In the genomic region with DNA sequence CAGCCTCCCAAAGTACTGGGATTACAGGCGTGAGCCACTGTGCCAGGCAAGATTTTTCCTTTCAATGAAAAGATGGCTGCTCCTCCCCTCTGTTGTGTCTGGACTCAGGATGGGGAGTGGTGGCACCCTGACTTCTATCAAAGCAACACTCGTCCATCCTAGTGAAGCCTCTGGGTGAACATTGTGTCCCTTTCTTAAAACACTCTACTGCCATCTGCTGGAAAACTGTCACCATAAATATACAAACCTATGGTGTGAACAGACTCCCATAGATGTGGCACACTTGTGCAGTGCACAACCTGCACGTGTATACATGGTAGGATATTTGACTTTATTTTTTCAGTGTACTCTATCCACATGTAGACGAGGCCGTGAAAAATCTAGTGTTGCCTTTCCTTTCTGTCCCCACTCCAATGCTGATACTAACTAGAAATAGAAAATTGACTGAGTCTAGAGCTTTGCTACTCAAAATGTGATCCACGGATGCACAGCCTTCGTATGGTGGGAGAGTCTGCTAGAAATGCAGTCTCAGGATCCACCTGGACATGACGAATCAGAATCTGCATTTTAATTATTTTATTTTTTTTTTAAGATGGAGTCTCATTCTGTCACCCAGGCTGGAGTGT, we compare ENCODE assay signal across 1 cellular context.
A peak's percentile ranks its signal among the peaks of the same experiment; 100 is the strongest.
TF ChIP-seq lines count a peak whose summit lies in the region.

No MANE protein-coding gene starts in this region.

TF ChIP-seq in HepG2, 621 proteins besides CTCF, POLR2A, EP300 and RAD21 (continued from another document and continues in another):
- TF ChIP-seq, protein P1, sequence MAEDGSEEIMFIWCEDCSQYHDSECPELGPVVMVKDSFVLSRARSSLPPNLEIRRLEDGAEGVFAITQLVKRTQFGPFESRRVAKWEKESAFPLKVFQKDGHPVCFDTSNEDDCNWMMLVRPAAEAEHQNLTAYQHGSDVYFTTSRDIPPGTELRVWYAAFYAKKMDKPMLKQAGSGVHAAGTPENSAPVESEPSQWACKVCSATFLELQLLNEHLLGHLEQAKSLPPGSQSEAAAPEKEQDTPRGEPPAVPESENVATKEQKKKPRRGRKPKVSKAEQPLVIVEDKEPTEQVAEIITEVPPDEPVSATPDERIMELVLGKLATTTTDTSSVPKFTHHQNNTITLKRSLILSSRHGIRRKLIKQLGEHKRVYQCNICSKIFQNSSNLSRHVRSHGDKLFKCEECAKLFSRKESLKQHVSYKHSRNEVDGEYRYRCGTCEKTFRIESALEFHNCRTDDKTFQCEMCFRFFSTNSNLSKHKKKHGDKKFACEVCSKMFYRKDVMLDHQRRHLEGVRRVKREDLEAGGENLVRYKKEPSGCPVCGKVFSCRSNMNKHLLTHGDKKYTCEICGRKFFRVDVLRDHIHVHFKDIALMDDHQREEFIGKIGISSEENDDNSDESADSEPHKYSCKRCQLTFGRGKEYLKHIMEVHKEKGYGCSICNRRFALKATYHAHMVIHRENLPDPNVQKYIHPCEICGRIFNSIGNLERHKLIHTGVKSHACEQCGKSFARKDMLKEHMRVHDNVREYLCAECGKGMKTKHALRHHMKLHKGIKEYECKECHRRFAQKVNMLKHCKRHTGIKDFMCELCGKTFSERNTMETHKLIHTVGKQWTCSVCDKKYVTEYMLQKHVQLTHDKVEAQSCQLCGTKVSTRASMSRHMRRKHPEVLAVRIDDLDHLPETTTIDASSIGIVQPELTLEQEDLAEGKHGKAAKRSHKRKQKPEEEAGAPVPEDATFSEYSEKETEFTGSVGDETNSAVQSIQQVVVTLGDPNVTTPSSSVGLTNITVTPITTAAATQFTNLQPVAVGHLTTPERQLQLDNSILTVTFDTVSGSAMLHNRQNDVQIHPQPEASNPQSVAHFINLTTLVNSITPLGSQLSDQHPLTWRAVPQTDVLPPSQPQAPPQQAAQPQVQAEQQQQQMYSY (CRISPR knock-in tag; IDR thresholded peaks at IDR 0.05): no peak
- TF ChIP-seq, protein P2, sequence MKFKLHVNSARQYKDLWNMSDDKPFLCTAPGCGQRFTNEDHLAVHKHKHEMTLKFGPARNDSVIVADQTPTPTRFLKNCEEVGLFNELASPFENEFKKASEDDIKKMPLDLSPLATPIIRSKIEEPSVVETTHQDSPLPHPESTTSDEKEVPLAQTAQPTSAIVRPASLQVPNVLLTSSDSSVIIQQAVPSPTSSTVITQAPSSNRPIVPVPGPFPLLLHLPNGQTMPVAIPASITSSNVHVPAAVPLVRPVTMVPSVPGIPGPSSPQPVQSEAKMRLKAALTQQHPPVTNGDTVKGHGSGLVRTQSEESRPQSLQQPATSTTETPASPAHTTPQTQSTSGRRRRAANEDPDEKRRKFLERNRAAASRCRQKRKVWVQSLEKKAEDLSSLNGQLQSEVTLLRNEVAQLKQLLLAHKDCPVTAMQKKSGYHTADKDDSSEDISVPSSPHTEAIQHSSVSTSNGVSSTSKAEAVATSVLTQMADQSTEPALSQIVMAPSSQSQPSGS (CRISPR knock-in tag; IDR thresholded peaks at IDR 0.05): no peak
- TF ChIP-seq KLF16 (CRISPR knock-in tag; IDR thresholded peaks at IDR 0.05) (0 out of 4 replicates have a peak, but pooled peaks of 1 of the 2 experiments have one; percentile 32), SYNCRIP (IDR thresholded peaks at IDR 0.05; ENCODE audit: insufficient read depth, low read depth, low read length) (no peak), NKX3-1 (CRISPR knock-in tag; IDR thresholded peaks at IDR 0.05) (no peak), ZNF607 (CRISPR knock-in tag; IDR thresholded peaks at IDR 0.05; ENCODE audit: borderline replicate concordance) (no peak), ZNF460 (CRISPR knock-in tag; IDR thresholded peaks at IDR 0.05; ENCODE audit: borderline replicate concordance) (no peak), ASH2L (IDR thresholded peaks at IDR 0.05; ENCODE audit: insufficient read length, low read depth, low read length) (no peak), NRL (CRISPR knock-in tag; IDR thresholded peaks at IDR 0.05; ENCODE audit: borderline replicate concordance) (no peak), GZF1 (CRISPR knock-in tag; IDR thresholded peaks at IDR 0.05) (no peak), MLXIP (CRISPR knock-in tag; IDR thresholded peaks at IDR 0.05; ENCODE audit: borderline replicate concordance) (no peak), ZNF383 (CRISPR knock-in tag; IDR thresholded peaks at IDR 0.05; ENCODE audit: borderline replicate concordance) (no peak), TOE1 (CRISPR knock-in tag; IDR thresholded peaks at IDR 0.05) (no peak), ZBTB8A (CRISPR knock-in tag; IDR thresholded peaks at IDR 0.05; ENCODE audit: borderline replicate concordance, low read depth) (no peak), ZNF407 (CRISPR knock-in tag; IDR thresholded peaks at IDR 0.05; ENCODE audit: not compliant biosample characterization) (peak; percentile 30), PPARG (CRISPR knock-in tag; conservative IDR thresholded peaks at IDR 0.05) (no peak), ETV5 (CRISPR knock-in tag; IDR thresholded peaks at IDR 0.05; ENCODE audit: borderline replicate concordance) (no peak), FOXA3 (CRISPR knock-in tag; IDR thresholded peaks at IDR 0.05) (no peak), RARA (CRISPR knock-in tag; IDR thresholded peaks at IDR 0.05) (no peak), ZNF10 (CRISPR knock-in tag; IDR thresholded peaks at IDR 0.05; ENCODE audit: borderline replicate concordance, low read depth) (no peak), SOX6 (IDR thresholded peaks at IDR 0.05) (no peak), SOX6 (CRISPR knock-in tag; IDR thresholded peaks at IDR 0.05) (no peak), FOXJ3 (CRISPR knock-in tag; IDR thresholded peaks at IDR 0.05; ENCODE audit: borderline replicate concordance) (no peak)
- TF ChIP-seq, protein P3, sequence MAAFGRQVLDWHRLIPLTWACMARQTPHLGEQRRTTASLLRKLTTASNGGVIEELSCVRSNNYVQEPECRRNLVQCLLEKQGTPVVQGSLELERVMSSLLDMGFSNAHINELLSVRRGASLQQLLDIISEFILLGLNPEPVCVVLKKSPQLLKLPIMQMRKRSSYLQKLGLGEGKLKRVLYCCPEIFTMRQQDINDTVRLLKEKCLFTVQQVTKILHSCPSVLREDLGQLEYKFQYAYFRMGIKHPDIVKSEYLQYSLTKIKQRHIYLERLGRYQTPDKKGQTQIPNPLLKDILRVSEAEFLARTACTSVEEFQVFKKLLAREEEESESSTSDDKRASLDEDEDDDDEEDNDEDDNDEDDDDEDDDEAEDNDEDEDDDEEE (CRISPR knock-in tag; IDR thresholded peaks at IDR 0.05): no peak
- TF ChIP-seq, protein P4, sequence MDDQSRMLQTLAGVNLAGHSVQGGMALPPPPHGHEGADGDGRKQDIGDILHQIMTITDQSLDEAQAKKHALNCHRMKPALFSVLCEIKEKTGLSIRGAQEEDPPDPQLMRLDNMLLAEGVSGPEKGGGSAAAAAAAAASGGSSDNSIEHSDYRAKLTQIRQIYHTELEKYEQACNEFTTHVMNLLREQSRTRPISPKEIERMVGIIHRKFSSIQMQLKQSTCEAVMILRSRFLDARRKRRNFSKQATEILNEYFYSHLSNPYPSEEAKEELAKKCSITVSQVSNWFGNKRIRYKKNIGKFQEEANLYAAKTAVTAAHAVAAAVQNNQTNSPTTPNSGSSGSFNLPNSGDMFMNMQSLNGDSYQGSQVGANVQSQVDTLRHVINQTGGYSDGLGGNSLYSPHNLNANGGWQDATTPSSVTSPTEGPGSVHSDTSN (CRISPR knock-in tag; IDR thresholded peaks at IDR 0.05; ENCODE audit: borderline replicate concordance): no peak
- TF ChIP-seq, protein P5, sequence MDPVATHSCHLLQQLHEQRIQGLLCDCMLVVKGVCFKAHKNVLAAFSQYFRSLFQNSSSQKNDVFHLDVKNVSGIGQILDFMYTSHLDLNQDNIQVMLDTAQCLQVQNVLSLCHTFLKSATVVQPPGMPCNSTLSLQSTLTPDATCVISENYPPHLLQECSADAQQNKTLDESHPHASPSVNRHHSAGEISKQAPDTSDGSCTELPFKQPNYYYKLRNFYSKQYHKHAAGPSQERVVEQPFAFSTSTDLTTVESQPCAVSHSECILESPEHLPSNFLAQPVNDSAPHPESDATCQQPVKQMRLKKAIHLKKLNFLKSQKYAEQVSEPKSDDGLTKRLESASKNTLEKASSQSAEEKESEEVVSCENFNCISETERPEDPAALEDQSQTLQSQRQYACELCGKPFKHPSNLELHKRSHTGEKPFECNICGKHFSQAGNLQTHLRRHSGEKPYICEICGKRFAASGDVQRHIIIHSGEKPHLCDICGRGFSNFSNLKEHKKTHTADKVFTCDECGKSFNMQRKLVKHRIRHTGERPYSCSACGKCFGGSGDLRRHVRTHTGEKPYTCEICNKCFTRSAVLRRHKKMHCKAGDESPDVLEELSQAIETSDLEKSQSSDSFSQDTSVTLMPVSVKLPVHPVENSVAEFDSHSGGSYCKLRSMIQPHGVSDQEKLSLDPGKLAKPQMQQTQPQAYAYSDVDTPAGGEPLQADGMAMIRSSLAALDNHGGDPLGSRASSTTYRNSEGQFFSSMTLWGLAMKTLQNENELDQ (CRISPR knock-in tag; IDR thresholded peaks at IDR 0.05; ENCODE audit: borderline replicate concordance): no peak
- TF ChIP-seq, protein P6, sequence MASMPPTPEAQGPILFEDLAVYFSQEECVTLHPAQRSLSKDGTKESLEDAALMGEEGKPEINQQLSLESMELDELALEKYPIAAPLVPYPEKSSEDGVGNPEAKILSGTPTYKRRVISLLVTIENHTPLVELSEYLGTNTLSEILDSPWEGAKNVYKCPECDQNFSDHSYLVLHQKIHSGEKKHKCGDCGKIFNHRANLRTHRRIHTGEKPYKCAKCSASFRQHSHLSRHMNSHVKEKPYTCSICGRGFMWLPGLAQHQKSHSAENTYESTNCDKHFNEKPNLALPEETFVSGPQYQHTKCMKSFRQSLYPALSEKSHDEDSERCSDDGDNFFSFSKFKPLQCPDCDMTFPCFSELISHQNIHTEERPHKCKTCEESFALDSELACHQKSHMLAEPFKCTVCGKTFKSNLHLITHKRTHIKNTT (CRISPR knock-in tag; IDR thresholded peaks at IDR 0.05): no peak
